In the genomic region with DNA sequence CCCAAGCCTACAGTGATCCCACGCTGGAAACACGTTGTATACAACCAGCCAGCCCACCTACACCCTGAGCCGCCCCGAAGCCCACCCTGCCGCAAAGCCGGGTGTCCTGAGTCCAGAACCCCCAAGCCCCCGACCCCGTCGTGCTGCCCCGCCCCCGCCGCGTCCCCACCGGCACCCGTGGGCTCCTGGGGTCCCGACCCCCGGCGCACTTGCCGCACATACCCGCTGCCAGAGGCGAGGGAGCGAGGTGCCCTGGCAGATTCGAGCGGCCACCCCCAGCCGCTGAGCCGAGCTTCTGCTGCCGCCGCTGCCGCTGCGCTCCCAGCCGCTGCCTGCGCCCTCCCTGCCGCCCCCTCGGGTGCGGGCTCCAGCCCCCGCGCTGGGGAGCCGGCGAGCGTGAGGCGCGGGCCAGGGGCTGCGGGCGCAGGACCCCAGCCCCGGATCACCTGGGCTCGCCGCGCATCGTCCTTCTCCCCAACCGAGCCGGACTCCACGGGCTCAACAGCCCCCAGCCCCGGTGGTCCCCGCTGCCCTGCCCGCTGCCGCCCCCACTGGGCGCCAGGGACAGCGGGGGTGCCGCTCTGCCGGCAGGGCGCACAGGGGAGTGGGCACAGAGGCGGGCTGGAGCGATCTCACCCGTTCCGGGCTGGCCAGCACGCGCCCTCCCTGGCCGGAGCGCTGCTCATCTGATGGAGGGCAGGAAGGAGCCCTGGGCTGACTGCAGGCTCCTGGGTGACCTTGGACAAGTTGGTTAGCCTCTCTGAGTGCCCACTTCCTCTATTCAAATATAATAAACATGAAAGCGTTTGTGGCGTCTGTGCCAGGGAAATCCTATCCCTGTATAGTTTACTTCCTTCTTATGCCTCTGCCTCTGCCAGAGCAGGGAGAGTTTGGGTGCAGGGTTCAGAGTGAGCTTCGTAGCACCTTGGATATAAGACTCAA, we compare ENCODE assay signal across 1 cellular context.
TF ChIP-seq lines count a peak whose summit lies in the region.

A gene with protein sequence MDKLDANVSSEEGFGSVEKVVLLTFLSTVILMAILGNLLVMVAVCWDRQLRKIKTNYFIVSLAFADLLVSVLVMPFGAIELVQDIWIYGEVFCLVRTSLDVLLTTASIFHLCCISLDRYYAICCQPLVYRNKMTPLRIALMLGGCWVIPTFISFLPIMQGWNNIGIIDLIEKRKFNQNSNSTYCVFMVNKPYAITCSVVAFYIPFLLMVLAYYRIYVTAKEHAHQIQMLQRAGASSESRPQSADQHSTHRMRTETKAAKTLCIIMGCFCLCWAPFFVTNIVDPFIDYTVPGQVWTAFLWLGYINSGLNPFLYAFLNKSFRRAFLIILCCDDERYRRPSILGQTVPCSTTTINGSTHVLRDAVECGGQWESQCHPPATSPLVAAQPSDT (minus strand): TSS at position 688 of the 942 bp plus-strand sequence. CDS start 17,513 bp downstream, outside the sequence.

TF ChIP-seq in GM23338, 12 proteins besides CTCF, POLR2A, EP300 and RAD21 (continued from another document):
- TF ChIP-seq, protein P1, sequence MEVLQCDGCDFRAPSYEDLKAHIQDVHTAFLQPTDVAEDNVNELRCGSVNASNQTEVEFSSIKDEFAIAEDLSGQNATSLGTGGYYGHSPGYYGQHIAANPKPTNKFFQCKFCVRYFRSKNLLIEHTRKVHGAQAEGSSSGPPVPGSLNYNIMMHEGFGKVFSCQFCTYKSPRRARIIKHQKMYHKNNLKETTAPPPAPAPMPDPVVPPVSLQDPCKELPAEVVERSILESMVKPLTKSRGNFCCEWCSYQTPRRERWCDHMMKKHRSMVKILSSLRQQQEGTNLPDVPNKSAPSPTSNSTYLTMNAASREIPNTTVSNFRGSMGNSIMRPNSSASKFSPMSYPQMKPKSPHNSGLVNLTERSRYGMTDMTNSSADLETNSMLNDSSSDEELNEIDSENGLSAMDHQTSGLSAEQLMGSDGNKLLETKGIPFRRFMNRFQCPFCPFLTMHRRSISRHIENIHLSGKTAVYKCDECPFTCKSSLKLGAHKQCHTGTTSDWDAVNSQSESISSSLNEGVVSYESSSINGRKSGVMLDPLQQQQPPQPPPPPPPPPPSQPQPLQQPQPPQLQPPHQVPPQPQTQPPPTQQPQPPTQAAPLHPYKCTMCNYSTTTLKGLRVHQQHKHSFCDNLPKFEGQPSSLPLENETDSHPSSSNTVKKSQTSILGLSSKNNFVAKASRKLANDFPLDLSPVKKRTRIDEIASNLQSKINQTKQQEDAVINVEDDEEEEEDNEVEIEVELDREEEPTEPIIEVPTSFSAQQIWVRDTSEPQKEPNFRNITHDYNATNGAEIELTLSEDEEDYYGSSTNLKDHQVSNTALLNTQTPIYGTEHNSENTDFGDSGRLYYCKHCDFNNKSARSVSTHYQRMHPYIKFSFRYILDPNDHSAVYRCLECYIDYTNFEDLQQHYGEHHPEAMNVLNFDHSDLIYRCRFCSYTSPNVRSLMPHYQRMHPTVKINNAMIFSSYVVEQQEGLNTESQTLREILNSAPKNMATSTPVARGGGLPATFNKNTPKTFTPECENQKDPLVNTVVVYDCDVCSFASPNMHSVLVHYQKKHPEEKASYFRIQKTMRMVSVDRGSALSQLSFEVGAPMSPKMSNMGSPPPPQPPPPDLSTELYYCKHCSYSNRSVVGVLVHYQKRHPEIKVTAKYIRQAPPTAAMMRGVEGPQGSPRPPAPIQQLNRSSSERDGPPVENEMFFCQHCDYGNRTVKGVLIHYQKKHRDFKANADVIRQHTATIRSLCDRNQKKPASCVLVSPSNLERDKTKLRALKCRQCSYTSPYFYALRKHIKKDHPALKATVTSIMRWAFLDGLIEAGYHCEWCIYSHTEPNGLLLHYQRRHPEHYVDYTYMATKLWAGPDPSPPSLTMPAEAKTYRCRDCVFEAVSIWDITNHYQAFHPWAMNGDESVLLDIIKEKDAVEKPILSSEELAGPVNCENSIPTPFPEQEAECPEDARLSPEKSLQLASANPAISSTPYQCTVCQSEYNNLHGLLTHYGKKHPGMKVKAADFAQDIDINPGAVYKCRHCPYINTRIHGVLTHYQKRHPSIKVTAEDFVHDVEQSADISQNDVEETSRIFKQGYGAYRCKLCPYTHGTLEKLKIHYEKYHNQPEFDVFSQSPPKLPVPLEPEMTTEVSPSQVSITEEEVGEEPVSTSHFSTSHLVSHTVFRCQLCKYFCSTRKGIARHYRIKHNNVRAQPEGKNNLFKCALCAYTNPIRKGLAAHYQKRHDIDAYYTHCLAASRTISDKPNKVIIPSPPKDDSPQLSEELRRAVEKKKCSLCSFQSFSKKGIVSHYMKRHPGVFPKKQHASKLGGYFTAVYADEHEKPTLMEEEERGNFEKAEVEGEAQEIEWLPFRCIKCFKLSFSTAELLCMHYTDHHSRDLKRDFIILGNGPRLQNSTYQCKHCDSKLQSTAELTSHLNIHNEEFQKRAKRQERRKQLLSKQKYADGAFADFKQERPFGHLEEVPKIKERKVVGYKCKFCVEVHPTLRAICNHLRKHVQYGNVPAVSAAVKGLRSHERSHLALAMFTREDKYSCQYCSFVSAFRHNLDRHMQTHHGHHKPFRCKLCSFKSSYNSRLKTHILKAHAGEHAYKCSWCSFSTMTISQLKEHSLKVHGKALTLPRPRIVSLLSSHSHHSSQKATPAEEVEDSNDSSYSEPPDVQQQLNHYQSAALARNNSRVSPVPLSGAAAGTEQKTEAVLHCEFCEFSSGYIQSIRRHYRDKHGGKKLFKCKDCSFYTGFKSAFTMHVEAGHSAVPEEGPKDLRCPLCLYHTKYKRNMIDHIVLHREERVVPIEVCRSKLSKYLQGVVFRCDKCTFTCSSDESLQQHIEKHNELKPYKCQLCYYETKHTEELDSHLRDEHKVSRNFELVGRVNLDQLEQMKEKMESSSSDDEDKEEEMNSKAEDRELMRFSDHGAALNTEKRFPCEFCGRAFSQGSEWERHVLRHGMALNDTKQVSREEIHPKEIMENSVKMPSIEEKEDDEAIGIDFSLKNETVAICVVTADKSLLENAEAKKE (CRISPR knock-in tag; IDR thresholded peaks at IDR 0.05): no peak
- no peak for TF ChIP-seq JUNB (IDR thresholded peaks at IDR 0.05; ENCODE audit: unreplicated experiment)
- no peak for TF ChIP-seq NANOG (IDR thresholded peaks at IDR 0.05; ENCODE audit: borderline replicate concordance)
- no peak for TF ChIP-seq STAT1 (IDR thresholded peaks at IDR 0.05; ENCODE audit: unreplicated experiment)
- TF ChIP-seq, protein P2, sequence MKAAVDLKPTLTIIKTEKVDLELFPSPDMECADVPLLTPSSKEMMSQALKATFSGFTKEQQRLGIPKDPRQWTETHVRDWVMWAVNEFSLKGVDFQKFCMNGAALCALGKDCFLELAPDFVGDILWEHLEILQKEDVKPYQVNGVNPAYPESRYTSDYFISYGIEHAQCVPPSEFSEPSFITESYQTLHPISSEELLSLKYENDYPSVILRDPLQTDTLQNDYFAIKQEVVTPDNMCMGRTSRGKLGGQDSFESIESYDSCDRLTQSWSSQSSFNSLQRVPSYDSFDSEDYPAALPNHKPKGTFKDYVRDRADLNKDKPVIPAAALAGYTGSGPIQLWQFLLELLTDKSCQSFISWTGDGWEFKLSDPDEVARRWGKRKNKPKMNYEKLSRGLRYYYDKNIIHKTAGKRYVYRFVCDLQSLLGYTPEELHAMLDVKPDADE (IDR thresholded peaks at IDR 0.05): no peak
- TF ChIP-seq EZH2 (IDR thresholded peaks at IDR 0.05; ENCODE audit: low read depth, unreplicated experiment): no peak
